ENCODE assay signal across 16 cellular contexts in the genomic region with DNA sequence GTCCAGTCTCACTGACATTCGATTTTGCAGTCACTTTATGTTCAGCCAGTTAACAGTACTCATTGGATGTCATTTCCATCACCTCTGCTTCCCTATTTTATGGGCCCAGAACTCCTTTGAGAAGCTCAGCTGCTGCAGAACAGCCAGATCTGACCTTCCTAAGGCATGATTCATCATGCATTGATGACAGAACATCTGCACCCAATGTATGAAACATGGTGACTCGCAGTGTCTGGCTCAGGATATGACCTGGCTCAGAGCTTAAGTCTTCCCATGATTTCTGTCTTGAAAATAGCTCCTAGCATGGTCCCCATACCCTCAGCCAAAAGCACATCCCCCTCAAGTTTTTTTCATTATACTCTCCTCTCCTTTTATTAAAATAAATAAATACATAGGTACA.
DNase-seq lines count a peak whose midpoint lies in the region; ATAC-seq and TF ChIP-seq lines count a peak whose summit lies in the region.
"Had no signal": no experiment of that assay in that cellular context is flagged by ENCODE, and none has a peak within 500 bp of the region (broad histone marks: within the 10 kb centered on the region; RNA-seq: fewer than 3 reads in every experiment).

No MANE protein-coding gene starts in this region.

- BruUV-seq in A673 (replicated peaks; lab: Mats Ljungman, UMichigan): no TSS peak

- H3K36me3 Mint-ChIP-seq in activated T-helper 17 cell treated with anti-CD3 and anti-CD28 coated beads, Interleukin-2, amount 50 U/mL, for 72 hours (ENCODE audit: low read depth): no peaks in the 10 kb centered on the region
- peaks cover 0 to 34% (median 4%) of the 10 kb centered on the region in 3 donors for H3K36me3 Mint-ChIP-seq in naive thymus-derived CD8-positive, alpha-beta T cell

- H3K36me3 ChIP-seq in A673 (ENCODE audit: insufficient read depth, low read length, poor library complexity, severe bottlenecking) (no peaks in the 10 kb centered on the region), heart left ventricle (no peaks in the 10 kb centered on the region)
- H3K36me3 ChIP-seq: uterus had no signal

- no peaks in the 10 kb centered on the region for H3K9me3 ChIP-seq in A673 (ENCODE audit: low read depth, low read length, poor library complexity, severe bottlenecking)
- peaks cover 0 to 4% (median under 1%) of the 10 kb centered on the region in 12 donors for H3K9me3 ChIP-seq in heart left ventricle
- H3K9me3 ChIP-seq: uterus had no signal

- H3K27me3 Mint-ChIP-seq in activated T-helper 17 cell treated with anti-CD3 and anti-CD28 coated beads, Interleukin-2, amount 50 U/mL, for 72 hours: no peaks in the 10 kb centered on the region
- H3K27me3 Mint-ChIP-seq in naive thymus-derived CD8-positive, alpha-beta T cell: no peaks in the 10 kb centered on the region
- H3K27me3 Mint-ChIP-seq: CD4-positive, alpha-beta memory T cell; memory B cell had no signal

- no peak overlapping the region for H3K27ac Mint-ChIP-seq in activated T-helper 17 cell treated with anti-CD3 and anti-CD28 coated beads, Interleukin-2, amount 50 U/mL, for 72 hours
- no peak overlapping the region for H3K27ac Mint-ChIP-seq in naive thymus-derived CD8-positive, alpha-beta T cell
- H3K27ac Mint-ChIP-seq: CD4-positive, alpha-beta memory T cell; memory B cell had no signal

- H3K9me3 Mint-ChIP-seq in activated T-helper 17 cell treated with anti-CD3 and anti-CD28 coated beads, Interleukin-2, amount 50 U/mL, for 72 hours: peaks cover 2% of the 10 kb centered on the region
- H3K9me3 Mint-ChIP-seq in naive thymus-derived CD8-positive, alpha-beta T cell: peaks cover 0 to 4% (median 1%) of the 10 kb centered on the region in 9 donors

- intact Hi-C loops in A673 (cut with micrococcal nuclease; ENCODE audit: unreplicated experiment) (no loop called here), heart left ventricle (cut with DNase I) (no loop called here)

- H3K27ac ChIP-seq in A673 (ENCODE audit: low read depth, low read length, poor library complexity, severe bottlenecking) (no peak overlapping the region), heart left ventricle (peak overlapping the region in 1 of 12 donors; percentile 30)
- H3K27ac ChIP-seq: uterus had no signal

- no peaks in the 10 kb centered on the region for H3K4me1 Mint-ChIP-seq in activated T-helper 17 cell treated with anti-CD3 and anti-CD28 coated beads, Interleukin-2, amount 50 U/mL, for 72 hours
- no peaks in the 10 kb centered on the region for H3K4me1 Mint-ChIP-seq in naive thymus-derived CD8-positive, alpha-beta T cell
- H3K4me1 Mint-ChIP-seq: CD4-positive, alpha-beta memory T cell; memory B cell had no signal

- POLR2A ChIA-PET in A673 (lab: Charles Lee; ENCODE audit: low non-redundant PET): interaction anchor here (0.6 kb wide), 1 partner anchor 71 kb away, joined by 3 read pairs; no protein-coding TSS in a partner anchor
- POLR2A ChIA-PET in naive thymus-derived CD8-positive, alpha-beta T cell (lab: Charles Lee): no interaction called here

- H3K4me1 ChIP-seq in A673 (ENCODE audit: insufficient read depth, low read length, poor library complexity, severe bottlenecking): peaks cover 8% of the 10 kb centered on the region
- H3K4me1 ChIP-seq in heart left ventricle: peaks cover 0 to 5% (median 0%) of the 10 kb centered on the region in 12 donors

- TF ChIP-seq POLR2A in heart left ventricle (IDR thresholded peaks at IDR 0.05): no peak

- no peak overlapping the region for H3K4me3 Mint-ChIP-seq in activated T-helper 17 cell treated with anti-CD3 and anti-CD28 coated beads, Interleukin-2, amount 50 U/mL, for 72 hours
- no peak overlapping the region for H3K4me3 Mint-ChIP-seq in naive thymus-derived CD8-positive, alpha-beta T cell
- H3K4me3 Mint-ChIP-seq: CD4-positive, alpha-beta memory T cell; memory B cell had no signal

- CTCF ChIA-PET in A673 (lab: Charles Lee): interaction anchor here (0.6 kb wide), 1 partner anchor 1001 kb away, joined by 3 read pairs; no protein-coding TSS in a partner anchor

- H3K27me3 ChIP-seq in A673 (replicated peaks; ENCODE audit: insufficient read depth, low read depth, low read length, poor library complexity): no peaks in the 10 kb centered on the region
- no peaks in the 10 kb centered on the region for H3K27me3 ChIP-seq in heart left ventricle
- H3K27me3 ChIP-seq: uterus had no signal

- ATAC-seq in activated T-helper 17 cell treated with anti-CD3 and anti-CD28 coated beads, Interleukin-2, amount 50 U/mL, for 72 hours (replicated peaks): peak; percentile 70
- ATAC-seq in heart left ventricle: peak; percentile 64 to 90 (median 73)
- ATAC-seq in GM19467 (IDR thresholded peaks at IDR 0.05; ENCODE audit: unreplicated experiment): no peak
- ATAC-seq in naive thymus-derived CD8-positive, alpha-beta T cell: no peak
- ATAC-seq: K562 had no signal

- WGBS in heart left ventricle, 4 donors: 67 to 77% (median 70%) methylated on average over 2 of the region's 2 CpGs

- H3K4me3 ChIP-seq in A673 (ENCODE audit: low read depth, low read length, poor library complexity, severe bottlenecking) (no peak overlapping the region), heart left ventricle (no peak overlapping the region)
- H3K4me3 ChIP-seq: K562, uterus had no signal

- DNase-seq in A673 (ENCODE audit: low spot score) (peak; percentile 33), GM04504 (ENCODE audit: low read depth) (peak; percentile 78), heart left ventricle (peak in 2 of 5 donors; percentile 39 to 55), NCI-H187 (lab: John Stamatoyannopoulos, UW) (no peak), T-helper 9 cell (no peak)
- DNase-seq in naive thymus-derived CD8-positive, alpha-beta T cell: no peak
- DNase-seq: activated CD8-positive, alpha-beta memory T cell treated with anti-CD3 and anti-CD28 coated beads for 24 hours; aorta; CD4-positive, alpha-beta memory T cell; NCI-H446; retina had no signal

- TF ChIP-seq CTCF in A673 (conservative IDR thresholded peaks at IDR 0.05; ENCODE audit: low read depth, low read length) (no peak), heart left ventricle (IDR thresholded peaks at IDR 0.05) (no peak)

Comparison
In these comparisons a context has a peak if more than half of its experiments do, and no peak if none do; other contexts are left out.
1. DNase-seq: peak in A673 (single experiment) and GM04504 (single experiment); none in NCI-H187 (0 of 2), naive thymus-derived CD8-positive, alpha-beta T cell (0 of 10) and T-helper 9 cell (single experiment).
2. ATAC-seq: peak in activated T-helper 17 cell treated with anti-CD3 and anti-CD28 coated beads, Interleukin-2, amount 50 U/mL, for 72 hours (single experiment) and heart left ventricle (4 of 4); none in GM19467 (single experiment) and naive thymus-derived CD8-positive, alpha-beta T cell (0 of 2).